ENCODE assay signal across 8 cellular contexts in genomic region chr3:99875925-99876781, GRCh38. TPM values are rescaled to one million over a fixed set of nuclear protein-coding genes. Genes with fewer than 3 reads are reported as not detected.
DNase-seq lines count a peak whose midpoint lies in the region; ATAC-seq and TF ChIP-seq lines count a peak whose summit lies in the region.

No MANE protein-coding gene starts in this region.

- H3K36me3 ChIP-seq in HUES48 (ENCODE audit: control insufficient read depth, insufficient read depth, low read length) (no peaks in the 10 kb centered on the region), right atrium auricular region (peaks cover 4% of the 10 kb centered on the region), prostate gland (no peaks in the 10 kb centered on the region)

- peak overlapping the region; percentile 61 for H3K9ac ChIP-seq in HUES48 (ENCODE audit: low read depth, low read length)

- H3K9me3 ChIP-seq in HUES48 (ENCODE audit: control insufficient read depth, insufficient read depth, low read length) = no peaks in the 10 kb centered on the region
- no peaks in the 10 kb centered on the region for H3K9me3 ChIP-seq in right atrium auricular region
- no peaks in the 10 kb centered on the region for H3K9me3 ChIP-seq in prostate gland

- peak; percentile 83 for TF ChIP-seq POLR2A in prostate gland (IDR thresholded peaks at IDR 0.05)

- peak overlapping the region; percentile 93 for H3K27ac ChIP-seq in HUES48 (ENCODE audit: low read depth, low read length)
- H3K27ac ChIP-seq in right atrium auricular region = peak overlapping the region; percentile 93
- peak overlapping the region; percentile 73 to 83 for H3K27ac ChIP-seq in prostate gland

- 4% methylated on average over 42 of the region's 62 CpGs for WGBS in prostate gland

- peaks cover 75% of the 10 kb centered on the region for H3K27me3 ChIP-seq in HUES48 (ENCODE audit: control insufficient read depth, insufficient read depth, low read length)
- no peaks in the 10 kb centered on the region for H3K27me3 ChIP-seq in right atrium auricular region
- H3K27me3 ChIP-seq in prostate gland (replicated peaks; ENCODE audit: insufficient read depth) = no peaks in the 10 kb centered on the region

- intact Hi-C loops in prostate gland (cut with DNase I) = loop anchor here (5.0 kb wide), 1 partner anchor 166 kb away; no protein-coding TSS in a partner anchor

- H3K4me1 ChIP-seq in HUES48 (ENCODE audit: control insufficient read depth, insufficient read depth, low read length) = peaks cover 40% of the 10 kb centered on the region
- peaks cover 0 to 52% of the 10 kb centered on the region in 2 donors for H3K4me1 ChIP-seq in right atrium auricular region
- no peaks in the 10 kb centered on the region for H3K4me1 ChIP-seq in prostate gland (replicated peaks)

- peak overlapping the region; percentile 60 for H3K4me3 ChIP-seq in HUES48 (ENCODE audit: low read depth, low read length)
- H3K4me3 ChIP-seq in right atrium auricular region = peak overlapping the region; percentile 70 to 83
- H3K4me3 ChIP-seq in prostate gland = peak overlapping the region; percentile 40 to 45

- TF ChIP-seq CTCF in right atrium auricular region (IDR thresholded peaks at IDR 0.05) = no peak
- TF ChIP-seq CTCF in prostate gland (IDR thresholded peaks at IDR 0.05) = no peak

- DNase-seq in COR-L47 (lab: John Stamatoyannopoulos, UW) (peak; percentile 48), T-helper 1 cell (peak; percentile 33 to 70 (median 57)), amniotic stem cell (lab: John Stamatoyannopoulos, UW) (peak; percentile 72), right atrium auricular region (ENCODE audit: low spot score) (peak; percentile 85), prostate gland (ENCODE audit: low spot score) (peak; percentile 63), ureter (ENCODE audit: low spot score) (peak; percentile 80)

- peak; percentile 81 for ATAC-seq in GM21390 (IDR thresholded peaks at IDR 0.05; ENCODE audit: unreplicated experiment)

RNA-seq across cellular contexts. Expression of gene CMSS1, which starts 58.5 kb away (rescaled TPM):
- total RNA-seq in right atrium auricular region (10 to 100 TPM in 1 of 2 donors, 1 to 10 TPM in 1; 5.7 to 17.7 TPM), prostate gland (10 to 100 TPM; 10.2 to 13.6 TPM), ureter (41.9 TPM)

Comparison
In these comparisons a context has a peak if more than half of its experiments do, and no peak if none do; other contexts are left out.
1. Peak in every context shown above with its lines: DNase-seq, ATAC-seq, H3K4me3 ChIP-seq and H3K27ac ChIP-seq.